Comparison of ENCODE assay signal across 22 cellular contexts in the genomic region with DNA sequence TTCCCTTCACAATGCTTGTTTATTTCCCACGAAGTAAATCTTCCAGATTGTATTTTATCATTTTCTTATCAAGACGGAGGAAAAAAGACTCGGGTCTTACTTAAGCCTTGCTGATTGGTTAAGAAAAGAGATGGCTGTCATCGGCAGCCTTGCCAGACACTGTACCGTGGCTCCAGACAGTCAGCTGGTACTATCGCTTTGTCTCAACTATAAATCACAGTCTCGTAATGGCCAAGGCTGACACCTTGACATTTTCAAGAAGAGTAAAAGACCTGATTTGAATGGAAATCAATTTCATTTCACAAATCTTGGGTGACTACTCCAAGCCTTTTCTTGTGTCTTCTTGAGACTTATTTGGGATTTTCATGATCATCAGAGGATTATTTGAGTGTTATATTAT.
"Had no signal": no experiment of that assay in that cellular context is flagged by ENCODE, and none has a peak within 500 bp of the region (broad histone marks: within the 10 kb centered on the region; RNA-seq: fewer than 3 reads in every experiment).

No MANE protein-coding gene starts in this region.

- H3K9me3 Mint-ChIP-seq: neural progenitor cell had no signal

- H3K36me3 Mint-ChIP-seq: immature natural killer cell; naive thymus-derived CD8-positive, alpha-beta T cell had no signal

- H3K27me3 Mint-ChIP-seq: progenitor cell of endocrine pancreas had no signal

- H3K27me3 ChIP-seq: gastrocnemius medialis, heart right ventricle, neural progenitor cell, ovary had no signal

- H3K9ac ChIP-seq: neural progenitor cell had no signal

- DNase-seq: cerebellar nuclear complex; effector CD8-positive, alpha-beta T cell; gastrocnemius medialis; heart right ventricle; hypothalamus; immature natural killer cell; kidney; left cardiac atrium; left ventricle myocardium superior; mesendoderm; naive thymus-derived CD8-positive, alpha-beta T cell; nucleus accumbens; ovary; right cardiac atrium; small intestine; stimulated activated CD4-positive, alpha-beta T cell treated with anti-CD3 and anti-CD28 coated beads, Interleukin-2, amount 100 ng/mL, for 48 hours; stimulated activated naive CD4-positive, alpha-beta T cell treated with Interleukin-2 at 50 U/mL for 16 hours; trophoblast cell had no signal

- H3K4me3 Mint-ChIP-seq: immature natural killer cell; naive thymus-derived CD8-positive, alpha-beta T cell; neural progenitor cell had no signal

- H3K27ac ChIP-seq: gastrocnemius medialis, heart right ventricle, neural progenitor cell, ovary had no signal

- H3K4me1 Mint-ChIP-seq: immature natural killer cell; naive thymus-derived CD8-positive, alpha-beta T cell had no signal

- H3K9me3 ChIP-seq: gastrocnemius medialis, heart right ventricle, ovary had no signal

- H3K4me3 ChIP-seq: gastrocnemius medialis, heart right ventricle, lung, neural progenitor cell, ovary had no signal

- H3K4me1 ChIP-seq: gastrocnemius medialis had no signal

- H3K36me3 ChIP-seq: gastrocnemius medialis, neural progenitor cell, ovary had no signal

- ATAC-seq: esophagus mucosa; gastrocnemius medialis; heart right ventricle; left cardiac atrium; left ventricle myocardium superior; naive thymus-derived CD8-positive, alpha-beta T cell had no signal

- H2AFZ ChIP-seq: neural progenitor cell had no signal

- H3K27ac Mint-ChIP-seq: immature natural killer cell; naive thymus-derived CD8-positive, alpha-beta T cell; neural progenitor cell; progenitor cell of endocrine pancreas had no signal

- H3K4me2 ChIP-seq: neural progenitor cell had no signal
